Comparison of ENCODE assay signal across 8 cellular contexts in genomic region chr1:226661965-226662364, GRCh38.
DNase-seq lines count a peak whose midpoint lies in the region; ATAC-seq and TF ChIP-seq lines count a peak whose summit lies in the region.
"Had no signal": no experiment of that assay in that cellular context is flagged by ENCODE, and none has a peak within 500 bp of the region (broad histone marks: within the 10 kb centered on the region; RNA-seq: fewer than 3 reads in every experiment).

No MANE protein-coding gene starts in this region.

- H3K79me2 ChIP-seq in HCT116 (ENCODE audit: insufficient read depth, low read length) (no peaks in the 10 kb centered on the region), OCI-LY7 (ENCODE audit: insufficient read depth, low read depth, low read length) (peaks cover 77% of the 10 kb centered on the region; the same call in 1 of the 2 replicates)

- H2AFZ ChIP-seq in HCT116 (ENCODE audit: low read depth, low read length, poor library complexity, severe bottlenecking) (no peak overlapping the region), OCI-LY7 (ENCODE audit: low read length) (no peak overlapping the region)

- H3K9me3 ChIP-seq in HCT116 (ENCODE audit: control insufficient read depth in 1 of 2, insufficient read depth in 1 of 2, low read depth in 1 of 2, low read length in 2 of 2) (no peaks in the 10 kb centered on the region), OCI-LY7 (ENCODE audit: low read length) (no peaks in the 10 kb centered on the region)

- no peak for TF ChIP-seq POLR2A in HCT116 (IDR thresholded peaks at IDR 0.05; ENCODE audit: borderline replicate concordance, extremely low read depth, insufficient read depth, insufficient read length)

- no peak for TF ChIP-seq RAD21 in HCT116 (IDR thresholded peaks at IDR 0.05; ENCODE audit: low read depth)

- no peaks in the 10 kb centered on the region for H3K9me2 ChIP-seq in HCT116 (ENCODE audit: insufficient read depth)
- no peaks in the 10 kb centered on the region for H3K9me2 ChIP-seq in OCI-LY7 (ENCODE audit: insufficient read depth, low read length)

- TF ChIP-seq CTCF in HCT116 (IDR thresholded peaks at IDR 0.05 in 2 of 3, conservative IDR thresholded peaks at IDR 0.05 in 1 of 3; ENCODE audit: borderline replicate concordance in 1 of 3, insufficient read depth in 1 of 3, low read depth in 2 of 3, low read length in 2 of 3): no peak
- peak; percentile 38; the same call in 1 of the 2 replicates for TF ChIP-seq CTCF in OCI-LY7 (conservative IDR thresholded peaks at IDR 0.05; ENCODE audit: low read length)

- H3K36me3 ChIP-seq in HCT116 (ENCODE audit: control insufficient read depth in 1 of 2, insufficient read depth in 2 of 2, low read length in 2 of 2) (no peaks in the 10 kb centered on the region), OCI-LY7 (ENCODE audit: insufficient read depth, low read length) (peaks cover 45% of the 10 kb centered on the region; the same call in 1 of the 2 replicates)

- no peaks in the 10 kb centered on the region for H4K20me1 ChIP-seq in HCT116 (ENCODE audit: insufficient read depth)
- no peaks in the 10 kb centered on the region for H4K20me1 ChIP-seq in OCI-LY7 (ENCODE audit: insufficient read depth, low read length)

- H3K4me3 ChIP-seq in HCT116 (replicated peaks in 1 of 2; ENCODE audit: low read depth in 1 of 2, low read length in 2 of 2) (no peak overlapping the region), OCI-LY7 (ENCODE audit: low read depth, low read length, poor library complexity, severe bottlenecking) (peak overlapping the region; percentile 39)
- H3K4me3 ChIP-seq: K562 had no signal

- H3K9ac ChIP-seq in HCT116 (ENCODE audit: low read length): no peak overlapping the region; the same call in 1 of the 2 replicates

- H3K4me2 ChIP-seq in HCT116 (ENCODE audit: low read length) (peak overlapping the region; percentile 77), OCI-LY7 (ENCODE audit: low read length) (no peak overlapping the region; the same call in 1 of the 2 replicates)

- DNase-seq in HCT116 (ENCODE audit: low read depth, low spot score) (no peak), OCI-LY7 (ENCODE audit: low spot score) (no peak), epithelial cell of prostate (ENCODE audit: low read depth, low spot score) (no peak), posterior vena cava (ENCODE audit: low spot score) (peak; percentile 84), cerebellar nuclear complex (lab: John Stamatoyannopoulos, UW) (no peak), UCSD-AML1 (lab: John Stamatoyannopoulos, UW; ENCODE audit: unreplicated experiment) (no peak)

- CTCF ChIA-PET in HCT116 (lab: Charles Lee) (no interaction called here), OCI-LY7 (lab: Charles Lee; ENCODE audit: unreplicated experiment) (interaction anchor here (1.1 to 4.7 kb wide), 7 partner anchors 8 to 46 kb away, joined by 3 to 23 read pairs (median 5); no protein-coding TSS in a partner anchor)

- H3K27me3 ChIP-seq in HCT116 (ENCODE audit: insufficient read depth, low read length): no peaks in the 10 kb centered on the region

- BruUV-seq in HCT116 (replicated peaks; lab: Mats Ljungman, UMichigan) (no TSS peak), OCI-LY7 (replicated peaks; lab: Mats Ljungman, UMichigan) (no TSS peak)

- ATAC-seq in HCT116 (no peak), HG02981 (IDR thresholded peaks at IDR 0.05; ENCODE audit: unreplicated experiment) (no peak)

- intact Hi-C loops in HCT116 (cut with micrococcal nuclease): no loop called here
- intact Hi-C loops in OCI-LY7 (cut with micrococcal nuclease; ENCODE audit: unreplicated experiment): loop anchor here (1.0 kb wide), 1 partner anchor 9 kb away; no protein-coding TSS in a partner anchor
- intact Hi-C loops in posterior vena cava (cut with DNase I): loop anchor here in 1 of 2 donors (5.0 kb wide), 2 partner anchors 35 to 75 kb away; partner anchors contain the start of gene ITPKB

- H3K4me1 ChIP-seq in HCT116 (ENCODE audit: control insufficient read depth in 1 of 2, insufficient read depth in 2 of 2, low read length in 2 of 2) (peaks cover 16 to 24% of the 10 kb centered on the region in 2 experiments), OCI-LY7 (ENCODE audit: insufficient read depth, low read length, poor library complexity, severe bottlenecking) (peaks cover 40% of the 10 kb centered on the region)

- RAD21 ChIA-PET in HCT116 (lab: Charles Lee; ENCODE audit: low non-redundant PET in 1 of 2, low total read pairs in 2 of 2, uncharacterized antibody in 2 of 2, unreplicated experiment in 2 of 2): no interaction called here

- H3K27ac ChIP-seq in HCT116 (ENCODE audit: low read depth, low read length): no peak overlapping the region
- H3K27ac ChIP-seq in OCI-LY7 (ENCODE audit: low read depth, low read length, poor library complexity, severe bottlenecking): no peak overlapping the region
- peak overlapping the region; percentile 48 for H3K27ac ChIP-seq in epithelial cell of prostate

- POLR2A ChIA-PET in HCT116 (lab: Charles Lee): no interaction called here
- POLR2A ChIA-PET in OCI-LY7 (lab: Charles Lee): interaction anchor here (0.6 to 8.9 kb wide), 15 partner anchors 8 to 221 kb away, joined by 3 to 125 read pairs (median 5); no protein-coding TSS in a partner anchor

TF ChIP-seq in HCT116, 20 proteins besides CTCF, POLR2A, EP300 and RAD21:
- no peak for TF ChIP-seq MAX (IDR thresholded peaks at IDR 0.05)
- TF ChIP-seq CBX3 (IDR thresholded peaks at IDR 0.05; ENCODE audit: low read depth): no peak
- TF ChIP-seq SP1 (IDR thresholded peaks at IDR 0.05; ENCODE audit: low read depth): no peak
- no peak for TF ChIP-seq ZBTB33 (IDR thresholded peaks at IDR 0.05; ENCODE audit: extremely low read depth, insufficient replicate concordance, low read length)
- no peak for TF ChIP-seq FOSL1 (IDR thresholded peaks at IDR 0.05; ENCODE audit: low read depth)
- no peak for TF ChIP-seq ZNF274 (IDR thresholded peaks at IDR 0.05; ENCODE audit: low read depth, low read length)
- TF ChIP-seq ELF1 (IDR thresholded peaks at IDR 0.05; ENCODE audit: borderline replicate concordance, low read depth): no peak
- no peak for TF ChIP-seq JUND (IDR thresholded peaks at IDR 0.05)
- TF ChIP-seq SRF (IDR thresholded peaks at IDR 0.05; ENCODE audit: low read depth): no peak
- TF ChIP-seq ZFX (IDR thresholded peaks at IDR 0.05): no peak
- no peak for TF ChIP-seq REST (IDR thresholded peaks at IDR 0.05; ENCODE audit: low read depth)
- TF ChIP-seq EZH2phosphoT487 (IDR thresholded peaks at IDR 0.05; ENCODE audit: borderline replicate concordance): no peak
- no peak for TF ChIP-seq SIN3A (IDR thresholded peaks at IDR 0.05; ENCODE audit: low read depth)
- no peak for TF ChIP-seq EGR1 (IDR thresholded peaks at IDR 0.05; ENCODE audit: low read depth)
